22 cellular contexts compared by ENCODE assay signal in the genomic region with DNA sequence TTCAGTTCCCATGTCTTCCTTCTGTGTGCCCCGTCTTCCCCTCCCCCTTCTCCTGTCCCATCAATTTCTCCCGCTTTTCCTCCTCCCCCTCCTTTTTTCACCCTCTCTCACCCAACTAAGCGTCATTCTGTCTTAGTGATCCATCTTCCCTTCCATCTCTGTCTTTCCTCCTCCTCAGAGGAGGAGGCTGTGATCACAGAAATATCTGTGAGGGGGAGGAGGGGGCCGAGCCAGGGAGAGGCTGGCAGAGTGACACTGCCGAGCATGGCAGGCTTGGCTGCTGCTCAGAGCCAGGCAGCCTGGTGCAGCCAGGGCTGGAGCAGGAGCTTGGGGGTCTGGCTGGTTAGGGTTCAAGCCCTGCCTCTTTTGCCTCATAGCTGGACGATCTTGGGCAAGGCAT. TPM values are rescaled to one million over a fixed set of nuclear protein-coding genes. Genes with fewer than 3 reads are reported as not detected.
DNase-seq lines count a peak whose midpoint lies in the region; ATAC-seq and TF ChIP-seq lines count a peak whose summit lies in the region.
"Had no signal": no experiment of that assay in that cellular context is flagged by ENCODE, and none has a peak within 500 bp of the region (broad histone marks: within the 10 kb centered on the region; RNA-seq: fewer than 3 reads in every experiment).

No MANE protein-coding gene starts in this region.

- H3K27me3 Mint-ChIP-seq in activated naive CD4-positive, alpha-beta T cell treated with anti-CD3 and anti-CD28 coated beads, Interleukin-2, amount 50 U/mL, for 24 hours, result no peaks in the 10 kb centered on the region

- no peak for DNase-seq in activated naive CD4-positive, alpha-beta T cell (lab: John Stamatoyannopoulos, UW)
- peak in 39 of 42 donors; percentile 34 to 92 (median 73) for DNase-seq in head of caudate nucleus
- DNase-seq in osteoblast (ENCODE audit: insufficient read length, low spot score, missing footprints), result peak; percentile 26
- DNase-seq in putamen (ENCODE audit: low spot score), result peak; percentile 84
- DNase-seq in NCI-H187 (lab: John Stamatoyannopoulos, UW), result no peak
- DNase-seq in Karpas-422, result no peak
- DNase-seq: AML-193; BE2C; C1 segment of cervical spinal cord; CD4-positive, alpha-beta memory T cell; CD4-positive, CD25-positive, alpha-beta regulatory T cell; CD8-positive, alpha-beta memory T cell; COR-L47; DMS79 treated with DMSO at 0.1 percent for 48 hours; GF-D8 had no signal

- no peak overlapping the region for H3K9ac ChIP-seq in Karpas-422 (ENCODE audit: low read length)
- H3K9ac ChIP-seq: BLaER1 had no signal

- H3K4me1 ChIP-seq in osteoblast (ENCODE audit: insufficient read depth, low read length) (no peaks in the 10 kb centered on the region), Karpas-422 (ENCODE audit: low read length) (no peaks in the 10 kb centered on the region)
- H3K4me1 ChIP-seq: A549, BE2C, BLaER1 had no signal

- intact Hi-C loops in head of caudate nucleus (cut with DNase I), result no loop called here

- H3K36me3 ChIP-seq in osteoblast (ENCODE audit: insufficient read depth, low read length) (no peaks in the 10 kb centered on the region), Karpas-422 (ENCODE audit: insufficient read depth, low read length) (no peaks in the 10 kb centered on the region)
- H3K36me3 ChIP-seq: BE2C, BLaER1 had no signal

- H3K27ac ChIP-seq in osteoblast (ENCODE audit: low read depth, low read length) (no peak overlapping the region), Karpas-422 (ENCODE audit: low read length) (no peak overlapping the region)
- H3K27ac ChIP-seq: 22Rv1, A549, BLaER1 had no signal

- no peaks in the 10 kb centered on the region for H3K9me3 Mint-ChIP-seq in activated naive CD4-positive, alpha-beta T cell treated with anti-CD3 and anti-CD28 coated beads, Interleukin-2, amount 50 U/mL, for 24 hours
- H3K9me3 Mint-ChIP-seq: CD4-positive, CD25-positive, alpha-beta regulatory T cell; CD8-positive, alpha-beta memory T cell had no signal

- no peak overlapping the region for H3K4me2 ChIP-seq in osteoblast (ENCODE audit: insufficient read depth, low read length)
- H3K4me2 ChIP-seq in Karpas-422 (ENCODE audit: low read depth, low read length, poor library complexity, severe bottlenecking), result no peak overlapping the region
- H3K4me2 ChIP-seq: A549, BLaER1 had no signal

- H3K4me1 Mint-ChIP-seq in activated naive CD4-positive, alpha-beta T cell treated with anti-CD3 and anti-CD28 coated beads, Interleukin-2, amount 50 U/mL, for 24 hours, result peaks cover 21% of the 10 kb centered on the region

- TF ChIP-seq CTCF in osteoblast (IDR thresholded peaks at IDR 0.05; ENCODE audit: extremely low read depth, low read depth, low read length), result no peak

- H3K9me3 ChIP-seq in osteoblast (ENCODE audit: low read depth, low read length), result no peaks in the 10 kb centered on the region
- H3K9me3 ChIP-seq in Karpas-422 (ENCODE audit: low read length), result no peaks in the 10 kb centered on the region
- H3K9me3 ChIP-seq: A549, BE2C, BLaER1 had no signal

- no peak overlapping the region for H3K4me3 Mint-ChIP-seq in activated naive CD4-positive, alpha-beta T cell treated with anti-CD3 and anti-CD28 coated beads, Interleukin-2, amount 50 U/mL, for 24 hours
- H3K4me3 Mint-ChIP-seq: CD14-positive monocyte; CD4-positive, alpha-beta memory T cell; CD4-positive, CD25-positive, alpha-beta regulatory T cell had no signal

- H3K36me3 Mint-ChIP-seq in activated naive CD4-positive, alpha-beta T cell treated with anti-CD3 and anti-CD28 coated beads, Interleukin-2, amount 50 U/mL, for 24 hours, result no peaks in the 10 kb centered on the region
- H3K36me3 Mint-ChIP-seq: CD14-positive monocyte; CD4-positive, alpha-beta memory T cell; CD4-positive, CD25-positive, alpha-beta regulatory T cell; CD8-positive, alpha-beta memory T cell had no signal

- no peak overlapping the region for H3K4me3 ChIP-seq in osteoblast (ENCODE audit: insufficient read depth, low read length)
- no peak overlapping the region for H3K4me3 ChIP-seq in Karpas-422 (ENCODE audit: low read length)
- H3K4me3 ChIP-seq: A549, BLaER1 had no signal

- H3K27ac Mint-ChIP-seq in activated naive CD4-positive, alpha-beta T cell treated with anti-CD3 and anti-CD28 coated beads, Interleukin-2, amount 50 U/mL, for 24 hours, result peak overlapping the region; percentile 37

- H3K27me3 ChIP-seq in osteoblast (ENCODE audit: insufficient read depth, low read length) (peaks cover 23% of the 10 kb centered on the region), Karpas-422 (ENCODE audit: low read length) (no peaks in the 10 kb centered on the region)
- H3K27me3 ChIP-seq: BE2C, BLaER1 had no signal

- ATAC-seq in HG03095 (IDR thresholded peaks at IDR 0.05; ENCODE audit: unreplicated experiment), result no peak
- ATAC-seq: A549 had no signal

- H3K79me2 ChIP-seq in osteoblast (ENCODE audit: insufficient read depth, low read length) (no peaks in the 10 kb centered on the region), Karpas-422 (ENCODE audit: low read length) (no peaks in the 10 kb centered on the region)

- peaks cover 4% of the 10 kb centered on the region for H4K20me1 ChIP-seq in osteoblast (ENCODE audit: insufficient read depth, low read length)
- H4K20me1 ChIP-seq in Karpas-422 (ENCODE audit: insufficient read depth, low read depth, low read length), result no peaks in the 10 kb centered on the region

- H3K9me2 ChIP-seq in Karpas-422 (replicated peaks; ENCODE audit: insufficient read depth, low read length), result no peaks in the 10 kb centered on the region

- H2AFZ ChIP-seq in osteoblast (ENCODE audit: low read length) (no peak overlapping the region), Karpas-422 (ENCODE audit: low read length) (no peak overlapping the region)

RNA-seq across cellular contexts. Expression of a gene that starts 7.6 kb away (rescaled TPM):
- under 0.01 TPM in 1 of 2 replicates, not detected in the other for total RNA-seq in osteoblast
- total RNA-seq in Karpas-422 (2014; rRNA removed; shearing (Covaris generic); ENCODE audit: low replicate concordance), result not detected in 2 replicates
- total RNA-seq: A172; CD4-positive, CD25-positive, alpha-beta regulatory T cell; CD8-positive, alpha-beta memory T cell had no signal

RNA-seq across cellular contexts. Expression of a gene that starts 28.1 kb away (rescaled TPM):
- total RNA-seq in osteoblast, result 88.7 and 114 TPM in 2 replicates
- total RNA-seq in Karpas-422 (2014; rRNA removed; shearing (Covaris generic); ENCODE audit: low replicate concordance), result not detected in 2 replicates

Comparison
In these comparisons a context has a peak if more than half of its experiments do, and no peak if none do; other contexts are left out.
1. DNase-seq: peak in head of caudate nucleus (39 of 42), osteoblast (single experiment) and putamen (single experiment); none in activated naive CD4-positive, alpha-beta T cell (0 of 4), NCI-H187 (0 of 2) and Karpas-422 (single experiment).
2. RNA of a gene that starts 28.1 kb away (total RNA-seq): 88.7 to 114 TPM in osteoblast; not detected in Karpas-422; every median in the first group is over 10 times any median in the second.